19 cellular contexts compared by ENCODE assay signal in the genomic region with DNA sequence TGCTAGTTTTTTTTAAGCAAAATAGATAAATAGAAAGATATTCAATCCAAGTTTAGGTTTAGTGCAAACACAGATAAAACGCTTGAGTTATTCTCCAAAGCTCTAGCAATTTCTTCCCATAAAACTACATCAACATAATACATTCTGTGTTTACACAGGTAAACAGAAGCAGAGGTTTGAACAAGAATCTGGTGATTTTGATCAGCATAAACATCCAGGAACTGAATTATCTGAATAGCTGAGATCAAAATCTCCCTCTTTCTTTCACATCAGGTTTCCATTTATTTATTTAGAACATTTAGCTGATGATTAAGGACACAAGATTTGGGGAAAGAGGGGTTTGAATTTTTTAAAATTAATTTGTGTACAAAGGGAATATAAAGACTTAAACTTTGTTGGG.
DNase-seq lines count a peak whose midpoint lies in the region; ATAC-seq, FAIRE-seq and TF ChIP-seq lines count a peak whose summit lies in the region.
"Had no signal": no experiment of that assay in that cellular context is flagged by ENCODE, and none has a peak within 500 bp of the region (broad histone marks: within the 10 kb centered on the region; RNA-seq: fewer than 3 reads in every experiment).

No MANE protein-coding gene starts in this region.

- peaks cover 6% of the 10 kb centered on the region for H3F3A ChIP-seq in SK-N-SH (replicated peaks; ENCODE audit: insufficient read depth)
- H3F3A ChIP-seq in PC-3 (ENCODE audit: low read length, unreplicated experiment), result no peaks in the 10 kb centered on the region

- H3K4me3 ChIP-seq in SK-N-SH (ENCODE audit: low read depth in 2 of 2, low read length in 1 of 2) (no peak overlapping the region), PC-3 (ENCODE audit: low read length) (no peak overlapping the region)
- H3K4me3 ChIP-seq: HAP-1 had no signal

- 67% methylated on average over 1 of the region's 1 CpG for WGBS in SK-N-SH (ENCODE audit: low lambda C conversion rate)

- H3K79me2 ChIP-seq in SK-N-SH (ENCODE audit: insufficient read depth), result no peaks in the 10 kb centered on the region
- H3K79me2 ChIP-seq in PC-3 (ENCODE audit: low read length), result no peaks in the 10 kb centered on the region

- BruUV-seq in PC-3 (replicated peaks; lab: Mats Ljungman, UMichigan), result no TSS peak

- H3K9me3 ChIP-seq in SK-N-SH, result no peaks in the 10 kb centered on the region
- no peaks in the 10 kb centered on the region for H3K9me3 ChIP-seq in PC-3 (ENCODE audit: low read length)
- H3K9me3 ChIP-seq: HAP-1 had no signal

- H3K4me1 ChIP-seq in SK-N-SH (ENCODE audit: control insufficient read depth in 1 of 2, insufficient read depth in 2 of 2, low read depth in 1 of 2, low read length in 1 of 2), result peaks cover 3 to 7% of the 10 kb centered on the region in 2 experiments; a peak in 2 of 4 replicates
- H3K4me1 ChIP-seq in PC-3 (ENCODE audit: insufficient read depth, low read length), result peaks cover 11% of the 10 kb centered on the region
- H3K4me1 ChIP-seq: HAP-1 had no signal

- H3K4me2 ChIP-seq in SK-N-SH (no peak overlapping the region), PC-3 (ENCODE audit: low read length) (no peak overlapping the region)

- DNase-seq in SK-N-SH, result no peak
- DNase-seq in PC-3, result no peak
- no peak for DNase-seq in substantia nigra (lab: John Stamatoyannopoulos, UW)
- no peak for DNase-seq in DMS79 treated with DMSO at 0.1 percent for 48 hours (lab: John Stamatoyannopoulos, UW)
- DNase-seq: C1 segment of cervical spinal cord; Calu3; CD4-positive, alpha-beta memory T cell; COR-L47; DMS53; DND-41; GOT3; HFFc6 had no signal

- H3K9ac ChIP-seq in SK-N-SH, result no peak overlapping the region
- no peak overlapping the region for H3K9ac ChIP-seq in PC-3 (ENCODE audit: low read length)

- H2AFZ ChIP-seq in SK-N-SH (ENCODE audit: low read depth) (no peak overlapping the region), PC-3 (ENCODE audit: low read length) (no peak overlapping the region)

- no peak for TF ChIP-seq CTCF in SK-N-SH (IDR thresholded peaks at IDR 0.05)
- TF ChIP-seq CTCF in PC-3 (conservative IDR thresholded peaks at IDR 0.05; ENCODE audit: low read depth, low read length), result no peak

- H3K36me3 ChIP-seq in SK-N-SH (replicated peaks in 1 of 2; ENCODE audit: control insufficient read depth in 1 of 2, insufficient read depth in 2 of 2, low read length in 1 of 2) (no peaks in the 10 kb centered on the region), PC-3 (ENCODE audit: low read depth, low read length) (no peaks in the 10 kb centered on the region)
- H3K36me3 ChIP-seq: HAP-1 had no signal

- no peaks in the 10 kb centered on the region for H3K27me3 ChIP-seq in SK-N-SH (ENCODE audit: insufficient read depth)
- no peaks in the 10 kb centered on the region for H3K27me3 ChIP-seq in PC-3 (ENCODE audit: low read length)

- peak; percentile 29 for FAIRE-seq in endometrium (lab: Jason Lieb, UNC)
- FAIRE-seq: G401.6, GM12892, H54 had no signal

- no peak for ATAC-seq in SK-N-SH treated with all-trans-retinoic acid at 6 μM for 48 hours
- ATAC-seq in PC-3, result peak; percentile 12
- no peak for ATAC-seq in GM18519 (IDR thresholded peaks at IDR 0.05; ENCODE audit: low FRiP score, unreplicated experiment)

- TF ChIP-seq EP300 in SK-N-SH (IDR thresholded peaks at IDR 0.05; ENCODE audit: borderline replicate concordance in 1 of 2, low read depth in 1 of 2, low read length in 1 of 2), result no peak

- POLR2A ChIA-PET in SK-N-SH (lab: Yijun Ruan, JAX), result no interaction called here
- POLR2A ChIA-PET in PC-3 (lab: Charles Lee; ENCODE audit: unreplicated experiment), result no interaction called here

- TF ChIP-seq RAD21 in SK-N-SH (IDR thresholded peaks at IDR 0.05; ENCODE audit: low read length), result no peak

- H3K9me2 ChIP-seq in SK-N-SH (no peaks in the 10 kb centered on the region), PC-3 (replicated peaks; ENCODE audit: low read length) (no peaks in the 10 kb centered on the region)

- no peaks in the 10 kb centered on the region for H4K20me1 ChIP-seq in SK-N-SH (ENCODE audit: insufficient read depth)
- H4K20me1 ChIP-seq in PC-3 (ENCODE audit: low read length), result no peaks in the 10 kb centered on the region

- CTCF ChIA-PET in SK-N-SH (lab: Yijun Ruan, JAX), result no interaction called here
- CTCF ChIA-PET in PC-3 (lab: Charles Lee), result no interaction called here

- intact Hi-C loops in PC-3 (cut with micrococcal nuclease), result no loop called here

- H3K27ac ChIP-seq in SK-N-SH (ENCODE audit: low read depth in 2 of 2, low read length in 1 of 2), result no peak overlapping the region
- no peak overlapping the region for H3K27ac ChIP-seq in PC-3 (ENCODE audit: low read length)
- no peak overlapping the region for H3K27ac ChIP-seq in substantia nigra (ENCODE audit: low read depth, low read length, poor library complexity, severe bottlenecking)

TF ChIP-seq in SK-N-SH treated with all-trans-retinoic acid at 6 μM for 48 hours, 23 proteins besides CTCF, POLR2A, EP300 and RAD21:
- TF ChIP-seq TCF4 (CRISPR knock-in tag; IDR thresholded peaks at IDR 0.05; ENCODE audit: borderline replicate concordance), result peak; percentile 59; the same call in 1 of the 2 replicates
- no peak for TF ChIP-seq CSRNP3 (CRISPR knock-in tag; IDR thresholded peaks at IDR 0.05)
- no peak for TF ChIP-seq ZNF8 (CRISPR knock-in tag; IDR thresholded peaks at IDR 0.05)
- TF ChIP-seq PPARA (CRISPR knock-in tag; IDR thresholded peaks at IDR 0.05; ENCODE audit: borderline replicate concordance), result no peak
- TF ChIP-seq OSR1 (CRISPR knock-in tag; IDR thresholded peaks at IDR 0.05), result no peak

TF ChIP-seq in SK-N-SH, 30 proteins besides CTCF, POLR2A, EP300 and RAD21:
- no peak for TF ChIP-seq PBX3 (IDR thresholded peaks at IDR 0.05)
- TF ChIP-seq POLR2AphosphoS5 (IDR thresholded peaks at IDR 0.05; ENCODE audit: low read depth, low read length), result no peak
TF ChIP-seq in SK-N-SH: peak in this region for 0.
